In the genomic region with DNA sequence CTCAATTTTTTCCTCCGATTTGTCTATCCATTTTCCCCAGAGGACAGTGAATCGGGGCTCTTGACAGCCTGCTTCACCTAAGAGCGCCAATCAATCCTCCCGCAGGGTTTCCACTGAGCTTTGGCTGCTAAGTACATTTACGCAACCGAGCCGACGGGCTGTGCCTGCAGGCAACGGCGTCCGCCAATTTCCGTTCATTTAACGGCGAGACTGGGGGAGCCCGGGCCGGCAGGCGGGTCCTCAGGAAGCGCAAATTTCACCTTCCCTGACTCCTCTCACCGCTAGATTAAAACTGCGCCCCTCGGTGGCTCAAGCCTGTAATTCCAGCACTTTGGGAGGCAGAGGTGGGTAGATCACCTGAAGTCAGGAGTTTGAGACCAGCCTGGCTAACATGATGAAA, we compare ENCODE assay signal across 9 cellular contexts. TPM values are rescaled to one million over a fixed set of nuclear protein-coding genes. Genes with fewer than 3 reads are reported as not detected.
DNase-seq lines count a peak whose midpoint lies in the region; ATAC-seq and TF ChIP-seq lines count a peak whose summit lies in the region.
"Had no signal": no experiment of that assay in that cellular context is flagged by ENCODE, and none has a peak within 500 bp of the region (broad histone marks: within the 10 kb centered on the region; RNA-seq: fewer than 3 reads in every experiment).

No MANE protein-coding gene starts in this region.

- H3K27ac Mint-ChIP-seq in activated CD8-positive, alpha-beta T cell treated with anti-CD3 and anti-CD28 coated beads for 36 hours, result no peak overlapping the region
- H3K27ac Mint-ChIP-seq in type B pancreatic cell, result peak overlapping the region; percentile 58

- peaks cover 8% of the 10 kb centered on the region for H3K4me1 Mint-ChIP-seq in activated CD8-positive, alpha-beta T cell treated with anti-CD3 and anti-CD28 coated beads for 36 hours (ENCODE audit: low read depth)
- peaks cover 45% of the 10 kb centered on the region for H3K4me1 Mint-ChIP-seq in type B pancreatic cell (ENCODE audit: unreplicated experiment)

- H3K4me3 ChIP-seq in GM23248, result no peak overlapping the region

- TF ChIP-seq CTCF in activated CD8-positive, alpha-beta T cell treated with anti-CD3 and anti-CD28 coated beads for 36 hours (IDR thresholded peaks at IDR 0.05), result no peak
- TF ChIP-seq CTCF in type B pancreatic cell (conservative IDR thresholded peaks at IDR 0.05), result peak; percentile 51

- H3K27me3 ChIP-seq in GM23248 (replicated peaks; ENCODE audit: insufficient read depth), result no peaks in the 10 kb centered on the region

- no peak overlapping the region for H3K9ac ChIP-seq in GM23248

- peaks cover 23% of the 10 kb centered on the region for H3K4me1 ChIP-seq in GM23248 (ENCODE audit: insufficient read depth)

- H3K27me3 Mint-ChIP-seq in activated CD8-positive, alpha-beta T cell treated with anti-CD3 and anti-CD28 coated beads for 36 hours, result peaks cover 43% of the 10 kb centered on the region
- H3K27me3 Mint-ChIP-seq in type B pancreatic cell, result peaks cover 30% of the 10 kb centered on the region

- H3K9me3 ChIP-seq in GM23248 (ENCODE audit: low read depth), result no peaks in the 10 kb centered on the region

- H3K4me3 Mint-ChIP-seq in activated CD8-positive, alpha-beta T cell treated with anti-CD3 and anti-CD28 coated beads for 36 hours, result no peak overlapping the region
- peak overlapping the region; percentile 88 for H3K4me3 Mint-ChIP-seq in type B pancreatic cell

- CTCF ChIA-PET in activated CD8-positive, alpha-beta T cell treated with anti-CD3 and anti-CD28 coated beads for 36 hours (lab: Charles Lee), result interaction anchor here (0.7 to 0.8 kb wide), 2 partner anchors 9 to 78 kb away, joined by 3 read pairs; no protein-coding TSS in a partner anchor

- no peak overlapping the region for H3K27ac ChIP-seq in GM23248

- no peaks in the 10 kb centered on the region for H4K20me1 ChIP-seq in GM23248 (ENCODE audit: insufficient read depth)

- no peak overlapping the region for H2AFZ ChIP-seq in GM23248

- intact Hi-C loops in Right ventricle myocardium superior (cut with DNase I), result no loop called here
- intact Hi-C loops in Right ventricle myocardium inferior (cut with DNase I), result no loop called here
- intact Hi-C loops in activated CD8-positive, alpha-beta T cell treated with anti-CD3 and anti-CD28 coated beads for 36 hours (cut with micrococcal nuclease), result no loop called here

- H3F3A ChIP-seq in GM23248 (ENCODE audit: insufficient read depth), result peaks cover 24% of the 10 kb centered on the region

- in situ Hi-C loops in GM23248 (cut with MboI), result no loop called here

- WGBS in GM23248 (ENCODE audit: low coverage in 1 of 2, low lambda C conversion rate in 2 of 2, missing lambda C conversion rate in 2 of 2), 2 experiments, result 87 to 89% methylated on average over 20 to 21 of the region's 21 CpGs

- H3K9me2 ChIP-seq in GM23248 (ENCODE audit: insufficient read depth), result no peaks in the 10 kb centered on the region

- peak; percentile 54 for DNase-seq in Right ventricle myocardium superior
- no peak for DNase-seq in Right ventricle myocardium inferior (ENCODE audit: missing footprints)
- DNase-seq in activated CD8-positive, alpha-beta T cell treated with anti-CD3 and anti-CD28 coated beads for 36 hours, result peak; percentile 40
- peak; percentile 86 for DNase-seq in iris pigment epithelial cell (ENCODE audit: low read depth)
- DNase-seq in type B pancreatic cell (ENCODE audit: extremely low spot score, unreplicated experiment), result no peak
- DNase-seq in GM23248, result no peak
- DNase-seq in activated naive CD4-positive, alpha-beta T cell (lab: John Stamatoyannopoulos, UW), result no peak
- DNase-seq: DND-41 had no signal

- H3K36me3 ChIP-seq in GM23248 (ENCODE audit: low read depth), result no peaks in the 10 kb centered on the region

- H3K9me3 Mint-ChIP-seq in activated CD8-positive, alpha-beta T cell treated with anti-CD3 and anti-CD28 coated beads for 36 hours, result no peaks in the 10 kb centered on the region
- no peaks in the 10 kb centered on the region for H3K9me3 Mint-ChIP-seq in type B pancreatic cell

- POLR2A ChIA-PET in activated CD8-positive, alpha-beta T cell treated with anti-CD3 and anti-CD28 coated beads for 36 hours (lab: Charles Lee), result no interaction called here

- no peak overlapping the region for H3K4me2 ChIP-seq in GM23248 (ENCODE audit: unreplicated experiment)

- H3K36me3 Mint-ChIP-seq in activated CD8-positive, alpha-beta T cell treated with anti-CD3 and anti-CD28 coated beads for 36 hours (ENCODE audit: low read depth), result no peaks in the 10 kb centered on the region
- no peaks in the 10 kb centered on the region for H3K36me3 Mint-ChIP-seq in type B pancreatic cell

- ATAC-seq in Right ventricle myocardium superior (ENCODE audit: poor library complexity) (no peak), Right ventricle myocardium inferior (no peak), GM21723 (IDR thresholded peaks at IDR 0.05; ENCODE audit: unreplicated experiment) (no peak)
- ATAC-seq in activated CD8-positive, alpha-beta T cell treated with anti-CD3 and anti-CD28 coated beads for 36 hours, result peak; percentile 47

- H3K79me2 ChIP-seq in GM23248 (ENCODE audit: insufficient read depth), result no peaks in the 10 kb centered on the region

RNA-seq across cellular contexts. Expression of gene NXNL2, which starts 2.7 kb away (rescaled TPM):
- not detected for total RNA-seq in Right ventricle myocardium superior
- not detected for total RNA-seq in Right ventricle myocardium inferior
- total RNA-seq in activated CD8-positive, alpha-beta T cell treated with anti-CD3 and anti-CD28 coated beads for 36 hours, result not detected
- total RNA-seq in type B pancreatic cell (ENCODE audit: low replicate concordance), result 0.58 and 1.8 TPM in 2 replicates
- 3.1 TPM in 1 of 2 replicates, not detected in the other for total RNA-seq in GM23248 (2014; rRNA removed; shearing (Covaris generic))
- polyA plus RNA-seq in GM23248 (2016; fragmentation: Nextera tagmentation; extraction: Ambion mirVana), result 0.48 and 1.4 TPM in 2 replicates

Comparison
In these comparisons a context has a peak if more than half of its experiments do, and no peak if none do; other contexts are left out.
1. DNase-seq: peak in Right ventricle myocardium superior (single experiment), activated CD8-positive, alpha-beta T cell treated with anti-CD3 and anti-CD28 coated beads for 36 hours (single experiment) and iris pigment epithelial cell (single experiment); none in Right ventricle myocardium inferior (single experiment), type B pancreatic cell (single experiment), GM23248 (single experiment) and activated naive CD4-positive, alpha-beta T cell (0 of 4).